In the genomic region with DNA sequence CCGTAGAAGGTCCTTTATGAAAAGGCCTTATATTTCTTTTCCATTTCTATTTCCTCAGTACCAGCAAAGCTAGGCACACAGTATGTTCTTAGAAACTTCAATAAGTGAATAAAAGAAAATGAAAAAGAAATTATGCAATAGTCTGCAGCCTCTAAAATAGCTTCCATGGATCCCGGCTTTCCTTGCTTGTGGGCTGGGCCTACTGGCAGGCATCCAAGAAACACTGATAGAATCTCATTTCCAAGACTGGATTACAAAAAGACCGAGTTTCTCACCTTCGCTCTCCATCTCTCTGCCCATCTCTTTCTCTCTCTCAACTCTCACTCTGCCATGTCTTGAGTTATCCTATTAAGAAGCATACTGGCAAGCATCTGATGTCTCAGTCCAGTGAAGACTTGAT, we compare ENCODE assay signal across 21 cellular contexts.
DNase-seq lines count a peak whose midpoint lies in the region; TF ChIP-seq lines count a peak whose summit lies in the region.
"Had no signal": no experiment of that assay in that cellular context is flagged by ENCODE, and none has a peak within 500 bp of the region (broad histone marks: within the 10 kb centered on the region; RNA-seq: fewer than 3 reads in every experiment).

No MANE protein-coding gene starts in this region.

- DNase-seq in NCI-H82 (lab: John Stamatoyannopoulos, UW) (peak; percentile 1), NCI-H82 treated with DMSO at 0.1 percent for 48 hours (lab: John Stamatoyannopoulos, UW; ENCODE audit: unreplicated experiment) (no peak), SK-N-MC (ENCODE audit: low read depth, low spot score) (peak; percentile 1), renal cortical epithelial cell (ENCODE audit: low read depth) (peak; percentile 22), uterus (no peak), OCI-M1 (lab: John Stamatoyannopoulos, UW) (no peak)
- DNase-seq: 8988T; ACHN; AML-193; BE2C; Calu3; CD4-positive, alpha-beta T cell; CD8-positive, alpha-beta memory T cell; DMS53; DMS79 treated with DMSO at 0.1 percent for 48 hours; GF-D8; GOT3; HFFc6 had no signal

- H3K36me3 ChIP-seq in SK-N-MC (ENCODE audit: insufficient read depth, low read length) (no peaks in the 10 kb centered on the region), uterus (no peaks in the 10 kb centered on the region)
- H3K36me3 ChIP-seq: BE2C; BLaER1 treated with 17β-estradiol and CSF1 and Interleukin-3, amounts not matched to agents 10 nM and 100 nM; HAP-1 had no signal

- H3K9ac ChIP-seq in SK-N-MC (ENCODE audit: insufficient read length) = no peak overlapping the region
- H3K9ac ChIP-seq: BLaER1 treated with 17β-estradiol and CSF1 and Interleukin-3, amounts not matched to agents 10 nM and 100 nM had no signal

- H3K4me1 ChIP-seq in uterus = no peaks in the 10 kb centered on the region
- H3K4me1 ChIP-seq: A549, BE2C, HAP-1 had no signal

- no peaks in the 10 kb centered on the region for H3K9me3 ChIP-seq in SK-N-MC (ENCODE audit: low read depth, low read length)
- no peaks in the 10 kb centered on the region for H3K9me3 ChIP-seq in uterus
- H3K9me3 ChIP-seq: A549; BE2C; BLaER1 treated with 17β-estradiol and CSF1 and Interleukin-3, amounts not matched to agents 10 nM and 100 nM; HAP-1 had no signal

- no peak overlapping the region for H3K4me3 ChIP-seq in SK-N-MC
- H3K4me3 ChIP-seq in uterus = no peak overlapping the region
- H3K4me3 ChIP-seq: A549; BLaER1 treated with 17β-estradiol and CSF1 and Interleukin-3, amounts not matched to agents 10 nM and 100 nM; HAP-1 had no signal

- intact Hi-C loops in uterus (cut with DNase I; ENCODE audit: low total_unique reads) = no loop called here

- no peak overlapping the region for H3K27ac ChIP-seq in SK-N-MC
- H3K27ac ChIP-seq in uterus = no peak overlapping the region
- H3K27ac ChIP-seq: A549; BLaER1 treated with 17β-estradiol and CSF1 and Interleukin-3, amounts not matched to agents 10 nM and 100 nM had no signal

- no peak for TF ChIP-seq CTCF in uterus (IDR thresholded peaks at IDR 0.05)

- no peak for TF ChIP-seq POLR2A in uterus (IDR thresholded peaks at IDR 0.05)

- no peaks in the 10 kb centered on the region for H3K27me3 ChIP-seq in uterus
- H3K27me3 ChIP-seq: BE2C; BLaER1 treated with 17β-estradiol and CSF1 and Interleukin-3, amounts not matched to agents 10 nM and 100 nM had no signal

Comparison
In these comparisons a context has a peak if more than half of its experiments do, and no peak if none do; other contexts are left out.
1. DNase-seq: peak in NCI-H82 (single experiment), SK-N-MC (single experiment) and renal cortical epithelial cell (single experiment); none in NCI-H82 treated with DMSO at 0.1 percent for 48 hours (single experiment), uterus (0 of 2) and OCI-M1 (single experiment).